22 cellular contexts compared by ENCODE assay signal in the genomic region with DNA sequence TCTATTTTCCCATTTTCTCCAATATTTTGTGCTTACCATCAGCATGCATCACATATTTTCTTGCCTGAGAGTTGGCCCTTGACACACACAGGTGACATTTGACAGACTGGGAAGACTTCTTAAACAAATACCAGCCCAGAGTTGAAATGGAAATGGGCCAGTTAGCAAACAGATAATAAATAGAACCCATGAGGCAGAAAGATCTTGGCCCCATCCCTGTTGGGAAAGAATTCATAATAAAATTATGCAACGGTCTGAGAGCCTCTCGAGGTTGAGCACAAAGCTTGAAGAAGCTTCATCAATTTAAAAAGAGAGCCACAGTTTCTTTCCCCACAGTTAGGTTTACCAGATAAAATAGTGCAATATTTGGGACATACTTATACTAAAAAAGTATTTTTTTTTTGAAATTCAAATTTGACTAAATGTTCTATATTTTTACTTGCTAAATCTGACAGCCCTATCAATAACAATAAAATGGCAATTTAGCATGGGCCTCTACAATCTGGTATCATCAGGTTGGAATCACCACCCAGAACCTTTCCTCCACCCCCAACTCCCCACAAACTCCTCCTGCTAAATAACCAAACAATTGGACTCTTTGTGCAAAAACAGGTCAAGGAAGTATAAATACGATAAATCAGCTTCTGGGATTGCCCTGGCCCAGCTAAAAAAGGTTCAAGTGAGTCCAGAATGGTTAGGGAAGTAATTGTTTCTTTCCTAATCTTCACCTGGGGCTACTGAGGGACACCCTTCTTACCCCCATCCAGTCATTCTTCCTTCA.
DNase-seq lines count a peak whose midpoint lies in the region; FAIRE-seq and TF ChIP-seq lines count a peak whose summit lies in the region.
"Had no signal": no experiment of that assay in that cellular context is flagged by ENCODE, and none has a peak within 500 bp of the region (broad histone marks: within the 10 kb centered on the region; RNA-seq: fewer than 3 reads in every experiment).

No MANE protein-coding gene starts in this region.

- no peak for TF ChIP-seq CTCF in GM13976 (IDR thresholded peaks at IDR 0.05; ENCODE audit: borderline replicate concordance, control extremely low read depth, extremely low read depth, insufficient read depth, missing control alignments)
- TF ChIP-seq CTCF in mesothelial cell of epicardium (IDR thresholded peaks at IDR 0.05; ENCODE audit: unreplicated experiment), result no peak
- TF ChIP-seq CTCF in dorsolateral prefrontal cortex (IDR thresholded peaks at IDR 0.05 in 54 of 56, conservative IDR thresholded peaks at IDR 0.05 in 2 of 56; ENCODE audit: low read depth in 1 of 56, partially characterized antibody in 56 of 56), result no peak

- H3K9me3 Mint-ChIP-seq in mesothelial cell of epicardium, result no peaks in the 10 kb centered on the region
- H3K9me3 Mint-ChIP-seq: activated naive CD8-positive, alpha-beta T cell treated with anti-CD3 and anti-CD28 coated beads, Interleukin-2, amount 50 U/mL, for 24 hours had no signal

- peaks cover 22% of the 10 kb centered on the region for H3K4me1 Mint-ChIP-seq in mesothelial cell of epicardium
- H3K4me1 Mint-ChIP-seq: activated naive CD8-positive, alpha-beta T cell treated with anti-CD3 and anti-CD28 coated beads, Interleukin-2, amount 50 U/mL, for 24 hours; B cell had no signal

- H3K36me3 Mint-ChIP-seq in mesothelial cell of epicardium, result peaks cover 5% of the 10 kb centered on the region

- FAIRE-seq in GM12892 (lab: Jason Lieb, UNC), result no peak
- FAIRE-seq: GM18507 had no signal

- in situ Hi-C loops in GM13976 (cut with MboI; ENCODE audit: low sequenced_read_pairs, unreplicated experiment), result no loop called here

- H3K4me3 ChIP-seq in dorsolateral prefrontal cortex, result no peak overlapping the region
- H3K4me3 ChIP-seq: left lung, psoas muscle, SJSA1, skin epidermis, tibial nerve had no signal

- DNase-seq in DMS53 (lab: John Stamatoyannopoulos, UW), result peak; percentile 16
- no peak for DNase-seq in DMS53 treated with DMSO at 0.1 percent for 48 hours (lab: John Stamatoyannopoulos, UW; ENCODE audit: unreplicated experiment)
- DNase-seq in GM13976 (ENCODE audit: low spot score), result peak; percentile 3
- peak; percentile 46 for DNase-seq in SHP77 treated with DMSO at 0.1 percent for 48 hours (lab: John Stamatoyannopoulos, UW)
- no peak for DNase-seq in mesothelial cell of epicardium (ENCODE audit: low spot score in 2 of 2, unreplicated experiment in 2 of 2)
- no peak for DNase-seq in dorsolateral prefrontal cortex
- no peak for DNase-seq in GM12892 (ENCODE audit: insufficient read length)
- DNase-seq in NCI-H2081 (lab: John Stamatoyannopoulos, UW), result no peak
- DNase-seq: activated CD4-positive, alpha-beta T cell treated with anti-CD3 and anti-CD28 coated beads, Interleukin-2, amount 50 U/mL, for 1 hour; activated naive CD8-positive, alpha-beta T cell treated with anti-CD3 and anti-CD28 coated beads, Interleukin-2, amount 50 U/mL, for 24 hours; brain microvascular endothelial cell; COR-L47; left lung; NCI-H526 treated with DMSO at 0.1 percent for 48 hours; psoas muscle; stimulated activated CD4-positive, alpha-beta T cell treated with anti-CD3 and anti-CD28 coated beads, Interleukin-2, amount 100 ng/mL, for 48 hours; stimulated activated naive CD4-positive, alpha-beta T cell treated with Interleukin-2 at 50 U/mL for 16 hours had no signal

- no peak for TF ChIP-seq POLR2A in GM12892 (IDR thresholded peaks at IDR 0.05; ENCODE audit: low read depth, low read length)

- H3K27ac Mint-ChIP-seq in mesothelial cell of epicardium, result peak overlapping the region; percentile 56
- H3K27ac Mint-ChIP-seq: activated naive CD8-positive, alpha-beta T cell treated with anti-CD3 and anti-CD28 coated beads, Interleukin-2, amount 50 U/mL, for 24 hours; B cell had no signal

- H3K27me3 ChIP-seq in dorsolateral prefrontal cortex, result no peaks in the 10 kb centered on the region
- H3K27me3 ChIP-seq: brain microvascular endothelial cell, left lung, SJSA1, tibial nerve had no signal

- H3K4me3 Mint-ChIP-seq in mesothelial cell of epicardium, result no peak overlapping the region
- H3K4me3 Mint-ChIP-seq: activated naive CD8-positive, alpha-beta T cell treated with anti-CD3 and anti-CD28 coated beads, Interleukin-2, amount 50 U/mL, for 24 hours; B cell had no signal

- H3K27me3 Mint-ChIP-seq in mesothelial cell of epicardium (ENCODE audit: low read depth), result no peaks in the 10 kb centered on the region

- H3K27ac ChIP-seq in dorsolateral prefrontal cortex, result no peak overlapping the region
- H3K27ac ChIP-seq: brain microvascular endothelial cell, left lung, psoas muscle, SJSA1, skin epidermis had no signal

- intact Hi-C loops in dorsolateral prefrontal cortex (cut with DNase I), result no loop called here

Comparison
In these comparisons a context has a peak if more than half of its experiments do, and no peak if none do; other contexts are left out.
1. DNase-seq: peak in DMS53 (single experiment), GM13976 (single experiment) and SHP77 treated with DMSO at 0.1 percent for 48 hours (single experiment); none in DMS53 treated with DMSO at 0.1 percent for 48 hours (single experiment), mesothelial cell of epicardium (0 of 2), dorsolateral prefrontal cortex (0 of 10), GM12892 (single experiment) and NCI-H2081 (0 of 2).